ENCODE assay signal across 12 cellular contexts in genomic region chr3:125032100-125032643, GRCh38. TPM values are rescaled to one million over a fixed set of nuclear protein-coding genes. Genes with fewer than 3 reads are reported as not detected.
DNase-seq lines count a peak whose midpoint lies in the region; ATAC-seq and TF ChIP-seq lines count a peak whose summit lies in the region.
"Had no signal": no experiment of that assay in that cellular context is flagged by ENCODE, and none has a peak within 500 bp of the region (broad histone marks: within the 10 kb centered on the region; RNA-seq: fewer than 3 reads in every experiment).

No MANE protein-coding gene starts in this region.

- intact Hi-C loops in CD4-positive, alpha-beta T cell (cut with DNase I, micrococcal nuclease), result no loop called here
- intact Hi-C loops in transverse colon (cut with DNase I; ENCODE audit: low total_unique reads), result no loop called here

- TF ChIP-seq RAD21 in liver (IDR thresholded peaks at IDR 0.05), result peak in 1 of 2 donors; percentile 21

- ATAC-seq in CD4-positive, alpha-beta T cell (ENCODE audit: poor library complexity), result no peak

- H3K4me1 ChIP-seq in liver (ENCODE audit: control insufficient read depth in 4 of 4, insufficient read depth in 4 of 4, low read length in 3 of 4) (peaks cover 0 to 5% (median under 1%) of the 10 kb centered on the region in 4 donors), transverse colon (peaks cover 0 to 6% (median 0%) of the 10 kb centered on the region in 4 donors)

- H3K9me3 Mint-ChIP-seq in chondrocyte (ENCODE audit: low read depth), result peaks cover 8% of the 10 kb centered on the region
- H3K9me3 Mint-ChIP-seq in CD4-positive, alpha-beta T cell, result peaks cover 6% of the 10 kb centered on the region

- H3K36me3 ChIP-seq in liver (ENCODE audit: control insufficient read depth in 4 of 4, insufficient read depth in 3 of 4, low read depth in 1 of 4, low read length in 3 of 4) (peaks cover 0 to 10% (median 0%) of the 10 kb centered on the region in 4 donors), transverse colon (no peaks in the 10 kb centered on the region)

- peaks cover 36% of the 10 kb centered on the region for H3K4me1 Mint-ChIP-seq in chondrocyte (ENCODE audit: low read depth)
- H3K4me1 Mint-ChIP-seq in CD4-positive, alpha-beta T cell (ENCODE audit: low read depth), result peaks cover 32% of the 10 kb centered on the region

- H3K4me3 Mint-ChIP-seq in chondrocyte (ENCODE audit: unreplicated experiment), result no peak overlapping the region
- H3K4me3 Mint-ChIP-seq in CD4-positive, alpha-beta T cell, result no peak overlapping the region

- no peaks in the 10 kb centered on the region for H3K27me3 Mint-ChIP-seq in chondrocyte (ENCODE audit: low read depth)
- no peaks in the 10 kb centered on the region for H3K27me3 Mint-ChIP-seq in CD4-positive, alpha-beta T cell

- DNase-seq in AG08395 (ENCODE audit: low spot score) (peak; percentile 10), HuH-7 (ENCODE audit: low spot score) (peak; percentile 60), chondrocyte (ENCODE audit: low spot score) (no peak), NCI-H446 (lab: John Stamatoyannopoulos, UW) (no peak), transverse colon (no peak), NCI-H1092 treated with DMSO at 0.1 percent for 48 hours (lab: John Stamatoyannopoulos, UW) (no peak)
- DNase-seq in CD4-positive, alpha-beta T cell, result no peak
- DNase-seq: Calu3, caudate nucleus, NCI-H187 had no signal

- H3K9ac ChIP-seq in liver (ENCODE audit: low read depth in 1 of 2, low read length in 2 of 2), result no peak overlapping the region

- no peak for TF ChIP-seq EP300 in transverse colon (IDR thresholded peaks at IDR 0.05; ENCODE audit: low read depth)

- in situ Hi-C loops in transverse colon (cut with MboI; ENCODE audit: low pct_ligation_motif_present in 1 of 4, low pct_unique_long_range_greater_than_20kb in 1 of 4, low sequenced_read_pairs in 3 of 4), result no loop called here

- 67% methylated on average over 5 of the region's 5 CpGs for WGBS in liver
- 69 to 80% methylated on average over 1 to 5 of the region's 5 CpGs for WGBS in transverse colon (ENCODE audit: low coverage in 1 of 2), 2 donors

- no peaks in the 10 kb centered on the region for H3K27me3 ChIP-seq in liver (ENCODE audit: control insufficient read depth in 4 of 4, insufficient read depth in 4 of 4, low read length in 3 of 4)
- H3K27me3 ChIP-seq in CD4-positive, alpha-beta T cell (ENCODE audit: control insufficient read depth, insufficient read depth, low read length), result no peaks in the 10 kb centered on the region
- H3K27me3 ChIP-seq in transverse colon, result no peaks in the 10 kb centered on the region
- H3K27me3 ChIP-seq: hepatocyte had no signal

- POLR2A ChIA-PET in CD4-positive, alpha-beta T cell (lab: Charles Lee), result interaction anchor here (1.3 kb wide), 1 partner anchor 21 kb away, joined by 3 read pairs; no protein-coding TSS in a partner anchor

- H3K27ac ChIP-seq in liver (ENCODE audit: low read depth in 1 of 2, low read length in 2 of 2), result no peak overlapping the region
- no peak overlapping the region for H3K27ac ChIP-seq in CD4-positive, alpha-beta T cell (ENCODE audit: low read depth, low read length)
- H3K27ac ChIP-seq in transverse colon, result no peak overlapping the region
- H3K27ac ChIP-seq: hepatocyte had no signal

- peaks cover 17% of the 10 kb centered on the region for H3K36me3 Mint-ChIP-seq in chondrocyte (ENCODE audit: low read depth)
- peaks cover 56% of the 10 kb centered on the region for H3K36me3 Mint-ChIP-seq in CD4-positive, alpha-beta T cell (ENCODE audit: low read depth)

- H3K27ac Mint-ChIP-seq in chondrocyte (ENCODE audit: unreplicated experiment), result peak overlapping the region; percentile 80
- no peak overlapping the region for H3K27ac Mint-ChIP-seq in CD4-positive, alpha-beta T cell

- H3K9me3 ChIP-seq in liver (ENCODE audit: control insufficient read depth in 4 of 4, low read length in 3 of 4), result no peaks in the 10 kb centered on the region
- H3K9me3 ChIP-seq in CD4-positive, alpha-beta T cell (ENCODE audit: control insufficient read depth, low read length), result peaks cover 9% of the 10 kb centered on the region
- peaks cover 0 to 4% of the 10 kb centered on the region in 2 donors for H3K9me3 ChIP-seq in transverse colon

- no peak for TF ChIP-seq CTCF in chondrocyte (IDR thresholded peaks at IDR 0.05)
- TF ChIP-seq CTCF in liver (IDR thresholded peaks at IDR 0.05; ENCODE audit: low read depth, low read length, missing input control), result peak; percentile 3
- TF ChIP-seq CTCF in CD4-positive, alpha-beta T cell (IDR thresholded peaks at IDR 0.05), result no peak
- no peak for TF ChIP-seq CTCF in transverse colon (IDR thresholded peaks at IDR 0.05)

- no peak overlapping the region for H3K4me3 ChIP-seq in liver (ENCODE audit: low read depth in 1 of 3, low read length in 3 of 3)
- H3K4me3 ChIP-seq in transverse colon, result no peak overlapping the region
- H3K4me3 ChIP-seq: hepatocyte had no signal

- TF ChIP-seq POLR2A in transverse colon (IDR thresholded peaks at IDR 0.05), result no peak

- CTCF ChIA-PET in CD4-positive, alpha-beta T cell (lab: Charles Lee), result no interaction called here

TF ChIP-seq in liver, 16 proteins besides CTCF, POLR2A, EP300 and RAD21:
- peak; percentile 73 for TF ChIP-seq NR2F2 (IDR thresholded peaks at IDR 0.05)
- TF ChIP-seq FOXA2 (IDR thresholded peaks at IDR 0.05), result no peak
TF ChIP-seq in liver: peak in this region for 1.

RNA-seq across cellular contexts. Expression of gene HEG1, which starts 23.6 kb away (rescaled TPM):
- total RNA-seq in chondrocyte, result 69.6 to 107 TPM (median 70.4 TPM) in 3 replicates
- 10 to 100 TPM in 1 of 2 donors, 1 to 10 TPM in 1; 5.9 to 16.0 TPM for total RNA-seq in liver
- 1 to 10 TPM; 1.4 to 4.8 TPM for polyA plus RNA-seq in liver
- total RNA-seq in CD4-positive, alpha-beta T cell, result 10 to 100 TPM; 31.2 to 32.6 TPM
- 10 to 100 TPM in 2 of 4 donors, 1 to 10 TPM in 2; 8.9 to 97.3 (median 10.6) TPM for total RNA-seq in transverse colon

Comparison
In these comparisons a context has a peak if more than half of its experiments do, and no peak if none do; other contexts are left out.
1. DNase-seq: peak in AG08395 (single experiment) and HuH-7 (single experiment); none in chondrocyte (single experiment), CD4-positive, alpha-beta T cell (0 of 10), NCI-H446 (0 of 2), transverse colon (single experiment) and NCI-H1092 treated with DMSO at 0.1 percent for 48 hours (single experiment).